Comparison of ENCODE assay signal across 8 cellular contexts in the genomic region with DNA sequence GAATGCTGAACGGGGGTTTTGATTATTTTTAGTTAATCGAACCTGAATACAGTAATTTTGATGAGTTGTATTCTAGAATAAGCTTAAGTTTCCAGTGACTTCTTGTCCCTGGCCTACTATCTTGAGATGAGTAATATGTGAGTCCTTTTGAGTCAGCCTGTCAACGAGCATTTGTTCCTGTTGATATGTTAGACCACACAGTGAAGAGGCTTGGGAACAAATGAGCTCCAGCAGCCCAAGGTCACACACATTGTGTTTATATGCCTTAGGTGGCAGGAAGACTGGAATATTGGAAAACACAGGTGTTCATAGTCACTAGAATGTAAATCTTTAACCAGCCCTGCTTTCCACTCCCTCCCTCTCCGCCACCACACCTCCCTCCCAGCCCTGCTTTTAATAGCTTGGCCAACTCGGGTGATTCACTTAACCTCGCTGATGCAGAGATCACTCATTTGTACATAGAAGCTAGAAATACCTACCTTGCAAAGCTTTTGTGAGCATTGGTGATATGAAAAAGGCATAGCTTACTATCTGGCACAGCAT. TPM values are rescaled to one million over a fixed set of nuclear protein-coding genes. Genes with fewer than 3 reads are reported as not detected.
DNase-seq lines count a peak whose midpoint lies in the region; ATAC-seq and TF ChIP-seq lines count a peak whose summit lies in the region.

No MANE protein-coding gene starts in this region.

- ATAC-seq in HG03575 (IDR thresholded peaks at IDR 0.05; ENCODE audit: extremely low read depth, insufficient number of reproducible peaks, low FRiP score, unreplicated experiment) = peak; percentile 79

- peak; percentile 22 for DNase-seq in GM06990 (ENCODE audit: extremely low read depth, insufficient read length)
- DNase-seq in GM20000 (ENCODE audit: low spot score) = peak; percentile 16
- DNase-seq in brain microvascular endothelial cell = peak; percentile 76
- DNase-seq in renal cortical epithelial cell (ENCODE audit: low read depth) = peak; percentile 96
- no peak for DNase-seq in NCI-H82 (lab: John Stamatoyannopoulos, UW)
- no peak for DNase-seq in hippocampal formation (lab: John Stamatoyannopoulos, UW)
- no peak for DNase-seq in activated naive CD4-positive, alpha-beta T cell treated with anti-CD3 and anti-CD28 coated beads, Interleukin-2, amount 50 U/mL, for 16 hours

- H3K36me3 ChIP-seq in GM06990 (ENCODE audit: control insufficient read depth, insufficient read depth, low read length) (no peaks in the 10 kb centered on the region), brain microvascular endothelial cell (replicated peaks) (no peaks in the 10 kb centered on the region)

- in situ Hi-C loops in brain microvascular endothelial cell (cut with HindIII; ENCODE audit: low pct_ligation_motif_present, low sequenced_read_pairs) = no loop called here

- no peaks in the 10 kb centered on the region for H3K27me3 ChIP-seq in GM06990 (replicated peaks; ENCODE audit: control insufficient read depth, insufficient read depth, low read length)
- H3K27me3 ChIP-seq in brain microvascular endothelial cell (replicated peaks) = no peaks in the 10 kb centered on the region

- peak overlapping the region; percentile 36 for H3K27ac ChIP-seq in brain microvascular endothelial cell

- TF ChIP-seq CTCF in GM06990 (IDR thresholded peaks at IDR 0.05; ENCODE audit: insufficient read depth, low read length, poor library complexity, severe bottlenecking) = no peak
- TF ChIP-seq CTCF in GM20000 (IDR thresholded peaks at IDR 0.05; ENCODE audit: extremely low read depth, missing control alignments) = no peak
- no peak for TF ChIP-seq CTCF in brain microvascular endothelial cell (IDR thresholded peaks at IDR 0.05; ENCODE audit: low read depth, low read length, missing control alignments)

- H3K4me3 ChIP-seq in GM06990 (replicated peaks; ENCODE audit: low read depth, low read length) (no peak overlapping the region), brain microvascular endothelial cell (ENCODE audit: low read depth, low read length) (no peak overlapping the region)

RNA-seq across cellular contexts. Expression of a gene that starts 9.1 kb away (rescaled TPM):
- total RNA-seq in renal cortical epithelial cell = 8.4 and 9.6 TPM in 2 replicates

RNA-seq across cellular contexts. Expression of a gene that starts 18.7 kb away (rescaled TPM):
- total RNA-seq in renal cortical epithelial cell = not detected in 2 replicates

Comparison
In these comparisons a context has a peak if more than half of its experiments do, and no peak if none do; other contexts are left out.
1. DNase-seq: peak in GM06990 (single experiment), GM20000 (single experiment), brain microvascular endothelial cell (single experiment) and renal cortical epithelial cell (single experiment); none in NCI-H82 (single experiment), hippocampal formation (0 of 2) and activated naive CD4-positive, alpha-beta T cell treated with anti-CD3 and anti-CD28 coated beads, Interleukin-2, amount 50 U/mL, for 16 hours (single experiment).